ENCODE assay signal across 8 cellular contexts in genomic region chr2:102619414-102620319, GRCh38. TPM values are rescaled to one million over a fixed set of nuclear protein-coding genes. Genes with fewer than 3 reads are reported as not detected.
DNase-seq lines count a peak whose midpoint lies in the region; ATAC-seq, FAIRE-seq and TF ChIP-seq lines count a peak whose summit lies in the region.

TSS of gene SLC9A2 (plus strand) at chr2:102619553. CDS start at chr2:102619849, 296 bp downstream.

- DNase-seq in GM12891 (ENCODE audit: insufficient read length, low spot score), result peak; percentile 18
- DNase-seq in NCI-H510A treated with DMSO at 0.1 percent for 48 hours (lab: John Stamatoyannopoulos, UW), result peak; percentile 45
- no peak for DNase-seq in bronchial epithelial cell (ENCODE audit: low read depth)
- peak in 1 of 2 donors; percentile 82 for DNase-seq in left lung
- DNase-seq in NCI-H226, result no peak
- no peak for DNase-seq in RWPE1 (ENCODE audit: low spot score)

- H3K36me3 Mint-ChIP-seq in stimulated activated naive CD8-positive, alpha-beta T cell treated with anti-CD3 and anti-CD28 coated beads, Interleukin-15, Interleukin-2, amounts not matched to agents 100 ng/mL and 50 ng/mL, for 24 hours (ENCODE audit: low read depth), result no peaks in the 10 kb centered on the region

- H3K27me3 ChIP-seq in bronchial epithelial cell (ENCODE audit: control insufficient read depth, insufficient read depth, low read length) (peaks cover 27% of the 10 kb centered on the region), left lung (peaks cover 40 to 97% of the 10 kb centered on the region in 2 donors)

- H3K27me3 Mint-ChIP-seq in stimulated activated naive CD8-positive, alpha-beta T cell treated with anti-CD3 and anti-CD28 coated beads, Interleukin-15, Interleukin-2, amounts not matched to agents 100 ng/mL and 50 ng/mL, for 24 hours, result peaks cover 67% of the 10 kb centered on the region

- H3K4me1 Mint-ChIP-seq in stimulated activated naive CD8-positive, alpha-beta T cell treated with anti-CD3 and anti-CD28 coated beads, Interleukin-15, Interleukin-2, amounts not matched to agents 100 ng/mL and 50 ng/mL, for 24 hours (ENCODE audit: low read depth), result peaks cover 14% of the 10 kb centered on the region

- peak within 1 kb of the TSS; percentile 39 for H3K4me3 ChIP-seq in bronchial epithelial cell (ENCODE audit: low read depth, low read length)
- peak within 1 kb of the TSS; percentile 35 to 50 for H3K4me3 ChIP-seq in left lung

- H3K36me3 ChIP-seq in bronchial epithelial cell (ENCODE audit: control insufficient read depth, insufficient read depth, low read length) (no peaks in the 10 kb centered on the region), left lung (no peaks in the 10 kb centered on the region)

- TF ChIP-seq CTCF in bronchial epithelial cell (IDR thresholded peaks at IDR 0.05; ENCODE audit: insufficient read depth, low read length, severe bottlenecking) (peak; percentile 7), left lung (IDR thresholded peaks at IDR 0.05) (no peak), RWPE1 (conservative IDR thresholded peaks at IDR 0.05; ENCODE audit: low read depth) (no peak)

- no peak within 1 kb of the TSS for H3K27ac Mint-ChIP-seq in stimulated activated naive CD8-positive, alpha-beta T cell treated with anti-CD3 and anti-CD28 coated beads, Interleukin-15, Interleukin-2, amounts not matched to agents 100 ng/mL and 50 ng/mL, for 24 hours

- H3K4me1 ChIP-seq in left lung, result peaks cover 13 to 20% of the 10 kb centered on the region in 2 donors

- TF ChIP-seq POLR2A in GM12891 (IDR thresholded peaks at IDR 0.05; ENCODE audit: low read depth, low read length), result no peak

- peak; percentile 26 for FAIRE-seq in GM12891 (lab: Jason Lieb, UNC)
- no peak for FAIRE-seq in bronchial epithelial cell (lab: Jason Lieb, UNC)

- peak within 1 kb of the TSS; percentile 72 for H3K4me3 Mint-ChIP-seq in stimulated activated naive CD8-positive, alpha-beta T cell treated with anti-CD3 and anti-CD28 coated beads, Interleukin-15, Interleukin-2, amounts not matched to agents 100 ng/mL and 50 ng/mL, for 24 hours

- CTCF ChIA-PET in RWPE1 (lab: Yijun Ruan, JAX), result interaction anchor here (3.4 kb wide), 1 partner anchor 147 kb away, joined by 14 read pairs; the partner anchor contains the start of gene SLC9A4

- H3K9me3 ChIP-seq in left lung, result no peaks in the 10 kb centered on the region

- intact Hi-C loops in left lung (cut with DNase I), result loop anchor here in 1 of 2 donors (10.0 kb wide), 1 partner anchor 145 kb away; the partner anchor contains the start of gene SLC9A4

- no peak within 1 kb of the TSS for H3K27ac ChIP-seq in left lung
- H3K27ac ChIP-seq in RWPE1, result no peak within 1 kb of the TSS

- no peaks in the 10 kb centered on the region for H3K9me3 Mint-ChIP-seq in stimulated activated naive CD8-positive, alpha-beta T cell treated with anti-CD3 and anti-CD28 coated beads, Interleukin-15, Interleukin-2, amounts not matched to agents 100 ng/mL and 50 ng/mL, for 24 hours

- POLR2A ChIA-PET in RWPE1 (lab: Yijun Ruan, JAX; ENCODE audit: low non-redundant PET), result no interaction called here

- ATAC-seq in left lung (peak; percentile 87), GM18861 (IDR thresholded peaks at IDR 0.05; ENCODE audit: unreplicated experiment) (no peak)

TF ChIP-seq in GM12891, 5 proteins besides CTCF, POLR2A, EP300 and RAD21:
- TF ChIP-seq POU2F2 (IDR thresholded peaks at IDR 0.05; ENCODE audit: low read depth, low read length), result no peak
- no peak for TF ChIP-seq POLR2AphosphoS5 (IDR thresholded peaks at IDR 0.05; ENCODE audit: low read depth, low read length)
- no peak for TF ChIP-seq PAX5 (IDR thresholded peaks at IDR 0.05; ENCODE audit: insufficient read depth, low read length, severe bottlenecking)
- TF ChIP-seq TAF1 (IDR thresholded peaks at IDR 0.05; ENCODE audit: low read depth, low read length), result no peak

RNA-seq across cellular contexts. Expression of gene SLC9A2, which starts in this region (rescaled TPM):
- 0.23 TPM for polyA plus RNA-seq in GM12891 (2012; ENCODE audit: low read depth, missing spikeins)
- under 0.01 and 0.13 TPM in 2 replicates for total RNA-seq in bronchial epithelial cell
- total RNA-seq in left lung, result under 1 TPM; 0.29 to 0.58 TPM

Comparison
In these comparisons a context has a peak if more than half of its experiments do, and no peak if none do; other contexts are left out.
1. Peak in ATAC-seq and H3K4me3 ChIP-seq in left lung; RNA of the gene not detected or under 1 TPM.
2. DNase-seq: peak in GM12891 (single experiment) and NCI-H510A treated with DMSO at 0.1 percent for 48 hours (single experiment); none in bronchial epithelial cell (single experiment), NCI-H226 (single experiment) and RWPE1 (single experiment).